Comparison of ENCODE assay signal across 10 cellular contexts in genomic region chr4:128573781-128574508, GRCh38.
DNase-seq lines count a peak whose midpoint lies in the region; ATAC-seq and TF ChIP-seq lines count a peak whose summit lies in the region.
"Had no signal": no experiment of that assay in that cellular context is flagged by ENCODE, and none has a peak within 500 bp of the region (broad histone marks: within the 10 kb centered on the region; RNA-seq: fewer than 3 reads in every experiment).

No MANE protein-coding gene starts in this region.

- no peak overlapping the region for H3K9ac ChIP-seq in Karpas-422 (ENCODE audit: low read length)

- H3K27ac Mint-ChIP-seq in Caco-2 (ENCODE audit: unreplicated experiment) = peak overlapping the region; percentile 81
- H3K27ac Mint-ChIP-seq in activated naive CD4-positive, alpha-beta T cell treated with anti-CD3 and anti-CD28 coated beads, Interleukin-2, amount 50 U/mL, for 72 hours = no peak overlapping the region
- H3K27ac Mint-ChIP-seq: endodermal cell had no signal

- BruUV-seq in Caco-2 (replicated peaks; lab: Mats Ljungman, UMichigan) = TSS peak; percentile 64

- H3K36me3 ChIP-seq in Caco-2 (ENCODE audit: control insufficient read depth, insufficient read depth, low read length) = no peaks in the 10 kb centered on the region
- H3K36me3 ChIP-seq in osteoblast (ENCODE audit: insufficient read depth, low read length) = no peaks in the 10 kb centered on the region
- H3K36me3 ChIP-seq in Karpas-422 (ENCODE audit: insufficient read depth, low read length) = no peaks in the 10 kb centered on the region
- H3K36me3 ChIP-seq: suprapubic skin had no signal

- peak overlapping the region; percentile 95 for H3K27ac ChIP-seq in osteoblast (ENCODE audit: low read depth, low read length)
- H3K27ac ChIP-seq in Karpas-422 (ENCODE audit: low read length) = no peak overlapping the region

- intact Hi-C loops in Caco-2 (cut with micrococcal nuclease; ENCODE audit: unreplicated experiment) = loop anchor here (1.0 to 10.0 kb wide), 16 partner anchors 13 to 521 kb away; partner anchors contain the start of genes C4orf33, JADE1 and SCLT1

- DNase-seq in Caco-2 (peak; percentile 59 to 69), RPMI7951 (ENCODE audit: low read depth) (peak; percentile 73), fibroblast of the aortic adventitia (ENCODE audit: low read depth) (peak; percentile 92), osteoblast (ENCODE audit: insufficient read length, low spot score, missing footprints) (peak; percentile 81), Karpas-422 (no peak)
- DNase-seq in activated CD4-positive, alpha-beta T cell treated with anti-CD3 and anti-CD28 coated beads for 1 hour = no peak
- no peak for DNase-seq in activated naive CD4-positive, alpha-beta T cell treated with anti-CD3 and anti-CD28 coated beads, Interleukin-2, amount 50 U/mL, for 72 hours (ENCODE audit: low spot score in 2 of 2)

- H3K9me3 Mint-ChIP-seq in Caco-2 (ENCODE audit: unreplicated experiment) = peaks cover 8% of the 10 kb centered on the region
- H3K9me3 Mint-ChIP-seq in activated naive CD4-positive, alpha-beta T cell treated with anti-CD3 and anti-CD28 coated beads, Interleukin-2, amount 50 U/mL, for 72 hours = no peaks in the 10 kb centered on the region

- H4K20me1 ChIP-seq in osteoblast (ENCODE audit: insufficient read depth, low read length) (no peaks in the 10 kb centered on the region), Karpas-422 (ENCODE audit: insufficient read depth, low read depth, low read length) (no peaks in the 10 kb centered on the region)

- peaks cover 6% of the 10 kb centered on the region for H3K36me3 Mint-ChIP-seq in Caco-2 (ENCODE audit: insufficient read depth, unreplicated experiment)
- no peaks in the 10 kb centered on the region for H3K36me3 Mint-ChIP-seq in activated naive CD4-positive, alpha-beta T cell treated with anti-CD3 and anti-CD28 coated beads, Interleukin-2, amount 50 U/mL, for 72 hours

- peak overlapping the region; percentile 58 for H3K4me3 Mint-ChIP-seq in Caco-2 (ENCODE audit: unreplicated experiment)
- H3K4me3 Mint-ChIP-seq: endodermal cell had no signal

- POLR2A ChIA-PET in Caco-2 (lab: Charles Lee) = interaction anchor here (0.6 to 1.7 kb wide), 6 partner anchors 11 to 520 kb away, joined by 3 to 10 read pairs (median 4); partner anchors contain the start of gene PGRMC2

- H3K9me3 ChIP-seq in Caco-2 = no peaks in the 10 kb centered on the region
- H3K9me3 ChIP-seq in osteoblast (ENCODE audit: low read depth, low read length) = no peaks in the 10 kb centered on the region
- H3K9me3 ChIP-seq in Karpas-422 (ENCODE audit: low read length) = no peaks in the 10 kb centered on the region
- H3K9me3 ChIP-seq: suprapubic skin had no signal

- TF ChIP-seq CTCF in Caco-2 (IDR thresholded peaks at IDR 0.05; ENCODE audit: insufficient read depth in 1 of 2, low read depth in 1 of 2, low read length in 1 of 2, severe bottlenecking in 1 of 2, unreplicated experiment in 1 of 2) = no peak
- no peak for TF ChIP-seq CTCF in fibroblast of the aortic adventitia (IDR thresholded peaks at IDR 0.05; ENCODE audit: insufficient read depth, low read length)
- TF ChIP-seq CTCF in osteoblast (IDR thresholded peaks at IDR 0.05; ENCODE audit: extremely low read depth, low read depth, low read length) = no peak

- H3K9me2 ChIP-seq in Karpas-422 (replicated peaks; ENCODE audit: insufficient read depth, low read length) = no peaks in the 10 kb centered on the region

- H3K79me2 ChIP-seq in osteoblast (ENCODE audit: insufficient read depth, low read length) (no peaks in the 10 kb centered on the region), Karpas-422 (ENCODE audit: low read length) (no peaks in the 10 kb centered on the region)

- H3K4me3 ChIP-seq in Caco-2 (ENCODE audit: low read depth, low read length) (no peak overlapping the region), fibroblast of the aortic adventitia (ENCODE audit: low read depth, low read length) (no peak overlapping the region), osteoblast (ENCODE audit: insufficient read depth, low read length) (no peak overlapping the region), Karpas-422 (ENCODE audit: low read length) (no peak overlapping the region)
- H3K4me3 ChIP-seq: suprapubic skin had no signal

- H3K4me2 ChIP-seq in osteoblast (ENCODE audit: insufficient read depth, low read length) (peak overlapping the region; percentile 45), Karpas-422 (ENCODE audit: low read depth, low read length, poor library complexity, severe bottlenecking) (no peak overlapping the region)

- H3K27me3 ChIP-seq in Caco-2 (replicated peaks; ENCODE audit: control insufficient read depth, insufficient read depth, low read length) (no peaks in the 10 kb centered on the region), osteoblast (ENCODE audit: insufficient read depth, low read length) (no peaks in the 10 kb centered on the region), Karpas-422 (ENCODE audit: low read length) (no peaks in the 10 kb centered on the region)
- H3K27me3 ChIP-seq: suprapubic skin had no signal

- H3K4me1 Mint-ChIP-seq in Caco-2 (ENCODE audit: low read depth, unreplicated experiment) = peaks cover 41% of the 10 kb centered on the region

- H3K27me3 Mint-ChIP-seq in Caco-2 (ENCODE audit: insufficient read depth, unreplicated experiment) = no peaks in the 10 kb centered on the region

- ATAC-seq in activated naive CD4-positive, alpha-beta T cell treated with anti-CD3 and anti-CD28 coated beads, Interleukin-2, amount 50 U/mL, for 72 hours = no peak
- no peak for ATAC-seq in GM21360 (IDR thresholded peaks at IDR 0.05; ENCODE audit: unreplicated experiment)

- CTCF ChIA-PET in Caco-2 (lab: Charles Lee) = interaction anchor here (0.8 to 1.5 kb wide), 4 partner anchors 45 to 236 kb away, joined by 3 to 6 read pairs (median 4); no protein-coding TSS in a partner anchor

- H3K4me1 ChIP-seq in Caco-2 (peaks cover 41% of the 10 kb centered on the region), osteoblast (ENCODE audit: insufficient read depth, low read length) (peaks cover 55% of the 10 kb centered on the region), Karpas-422 (ENCODE audit: low read length) (peaks cover 8% of the 10 kb centered on the region)

- H2AFZ ChIP-seq in osteoblast (ENCODE audit: low read length) = no peak overlapping the region
- no peak overlapping the region for H2AFZ ChIP-seq in Karpas-422 (ENCODE audit: low read length)

Comparison
In these comparisons a context has a peak if more than half of its experiments do, and no peak if none do; other contexts are left out.
1. DNase-seq: peak in Caco-2 (2 of 2), RPMI7951 (single experiment), fibroblast of the aortic adventitia (single experiment) and osteoblast (single experiment); none in activated CD4-positive, alpha-beta T cell treated with anti-CD3 and anti-CD28 coated beads for 1 hour (single experiment), activated naive CD4-positive, alpha-beta T cell treated with anti-CD3 and anti-CD28 coated beads, Interleukin-2, amount 50 U/mL, for 72 hours (0 of 2) and Karpas-422 (single experiment).